29 cellular contexts compared by ENCODE assay signal in genomic region chr14:66114071-66114470, GRCh38.
"Had no signal": no experiment of that assay in that cellular context is flagged by ENCODE, and none has a peak within 500 bp of the region (broad histone marks: within the 10 kb centered on the region; RNA-seq: fewer than 3 reads in every experiment).

No MANE protein-coding gene starts in this region.

- H2AFZ ChIP-seq: parathyroid adenoma had no signal

- ATAC-seq: left colon; left lung; lower lobe of right lung; natural killer cell; psoas muscle; right lobe of liver; stimulated activated memory B cell treated with anti-CD40 and anti-IgM and Interleukin-4, amounts not matched to agents 10 μg/mL and 1 μg/mL and 100 μg/mL, for 72 hours; stimulated activated naive CD8-positive, alpha-beta T cell treated with anti-CD3 and anti-CD28 coated beads, Interleukin-15, amount 100 ng/mL, for 72 hours had no signal

- H3K9me3 Mint-ChIP-seq: natural killer cell; stimulated activated memory B cell treated with anti-CD40 and anti-IgM and Interleukin-4, amounts not matched to agents 10 μg/mL and 1 μg/mL and 100 μg/mL, for 72 hours; stimulated activated naive CD8-positive, alpha-beta T cell treated with anti-CD3 and anti-CD28 coated beads, Interleukin-15, amount 100 ng/mL, for 72 hours had no signal

- H3K27me3 Mint-ChIP-seq: stimulated activated naive CD8-positive, alpha-beta T cell treated with anti-CD3 and anti-CD28 coated beads, Interleukin-15, amount 100 ng/mL, for 72 hours; type B pancreatic cell had no signal

- H3K9ac ChIP-seq: parathyroid adenoma had no signal

- H3K9me3 ChIP-seq: left lung, lower lobe of right lung, neutrophil, psoas muscle, right atrium auricular region, right lobe of liver, tibial nerve, uterus had no signal

- H3K27me3 ChIP-seq: left lung, neutrophil, right atrium auricular region, right lobe of liver, tibial nerve, uterus had no signal

- H3K27ac Mint-ChIP-seq: mesothelial cell of epicardium; naive B cell; natural killer cell; nephron progenitor cell; stimulated activated memory B cell treated with anti-CD40 and anti-IgM and Interleukin-4, amounts not matched to agents 10 μg/mL and 1 μg/mL and 100 μg/mL, for 72 hours; stimulated activated naive CD8-positive, alpha-beta T cell treated with anti-CD3 and anti-CD28 coated beads, Interleukin-15, amount 100 ng/mL, for 72 hours; type B pancreatic cell had no signal

- H3K36me3 ChIP-seq: left lung, lower lobe of right lung, neutrophil, right atrium auricular region, right lobe of liver, tibial nerve, uterus had no signal

- H3K4me3 Mint-ChIP-seq: mesothelial cell of epicardium; naive B cell; natural killer cell; nephron progenitor cell; stimulated activated memory B cell treated with anti-CD40 and anti-IgM and Interleukin-4, amounts not matched to agents 10 μg/mL and 1 μg/mL and 100 μg/mL, for 72 hours; stimulated activated naive CD8-positive, alpha-beta T cell treated with anti-CD3 and anti-CD28 coated beads, Interleukin-15, amount 100 ng/mL, for 72 hours; type B pancreatic cell had no signal

- H3K4me3 ChIP-seq: left lung, lower lobe of right lung, psoas muscle, right atrium auricular region, right lobe of liver, smooth muscle cell, tibial nerve, uterus had no signal

- H3K27ac ChIP-seq: left lung, lower lobe of right lung, neutrophil, parathyroid adenoma, psoas muscle, right atrium auricular region, right lobe of liver, tibial nerve, uterus had no signal

- H3K4me1 Mint-ChIP-seq: naive B cell; natural killer cell; stimulated activated memory B cell treated with anti-CD40 and anti-IgM and Interleukin-4, amounts not matched to agents 10 μg/mL and 1 μg/mL and 100 μg/mL, for 72 hours; stimulated activated naive CD8-positive, alpha-beta T cell treated with anti-CD3 and anti-CD28 coated beads, Interleukin-15, amount 100 ng/mL, for 72 hours had no signal

- H3K4me1 ChIP-seq: left lung, lower lobe of right lung, parathyroid adenoma, psoas muscle, right atrium auricular region, right lobe of liver, tibial nerve, uterus had no signal

- H3K4me2 ChIP-seq: smooth muscle cell had no signal

- H3K36me3 Mint-ChIP-seq: mesothelial cell of epicardium; naive B cell; natural killer cell; stimulated activated memory B cell treated with anti-CD40 and anti-IgM and Interleukin-4, amounts not matched to agents 10 μg/mL and 1 μg/mL and 100 μg/mL, for 72 hours; type B pancreatic cell had no signal

- DNase-seq: hippocampal formation; kidney; left colon; left lung; lower lobe of right lung; mammary epithelial cell; mesenchymal stem cell; naive B cell; natural killer cell; nephron progenitor cell; occipital lobe; psoas muscle; right lobe of liver; stimulated activated CD4-positive, alpha-beta T cell treated with anti-CD3 and anti-CD28 coated beads, Interleukin-1b, Interleukin-23, amount 100 ng/mL, for 48 hours; stimulated activated CD4-positive, alpha-beta T cell treated with anti-CD3 and anti-CD28 coated beads, Interleukin-2, amount 100 ng/mL, for 48 hours; stimulated activated CD4-positive, alpha-beta T cell treated with anti-CD3 and anti-CD28 coated beads, Interleukin-4, amount 100 ng/mL, for 4 hours; stimulated activated CD8-positive, alpha-beta memory T cell treated with anti-CD3 and anti-CD28 coated beads, Interleukin-4, amount 100 ng/mL, for 48 hours; stimulated activated naive CD4-positive, alpha-beta T cell treated with Interleukin-2 at 50 U/mL for 16 hours; stimulated activated naive CD8-positive, alpha-beta T cell treated with anti-CD3 and anti-CD28 coated beads, Interleukin-15, amount 100 ng/mL, for 72 hours; substantia nigra; uterus had no signal

- H3K79me2 ChIP-seq: parathyroid adenoma had no signal
